ENCODE assay signal across 8 cellular contexts in the genomic region with DNA sequence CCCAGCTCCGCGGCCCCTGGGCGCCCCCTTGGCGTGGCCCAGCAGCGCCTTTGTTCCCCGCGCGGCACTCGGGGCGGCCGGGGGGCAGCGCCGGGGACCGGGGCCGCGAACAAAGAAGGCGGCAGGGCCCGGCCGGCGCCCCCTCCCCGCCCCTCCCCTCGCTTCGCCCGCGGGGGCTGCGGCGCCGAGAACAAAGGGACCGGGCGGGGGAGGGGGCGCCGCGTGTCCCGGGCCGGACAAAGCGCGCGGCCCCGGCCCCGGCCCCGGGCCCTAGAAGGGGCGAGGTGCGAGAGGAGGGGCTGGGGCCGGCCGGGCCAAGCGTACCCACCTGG. TPM values are rescaled to one million over a fixed set of nuclear protein-coding genes. Genes with fewer than 3 reads are reported as not detected.
DNase-seq lines count a peak whose midpoint lies in the region; ATAC-seq lines count a peak whose summit lies in the region.

No MANE protein-coding gene starts in this region.

- ATAC-seq in HG02642 (IDR thresholded peaks at IDR 0.05; ENCODE audit: poor library complexity, unreplicated experiment) (peak; percentile 22), naive B cell (ENCODE audit: low read depth in 2 of 2) (peak in 1 of 2 donors; percentile 2), HG02588 (IDR thresholded peaks at IDR 0.05; ENCODE audit: unreplicated experiment) (no peak)

- peak overlapping the region; percentile 62 for H3K27ac ChIP-seq in caudate nucleus (ENCODE audit: low read depth, low read length)

- peaks cover 9 to 17% of the 10 kb centered on the region in 2 donors for H3K36me3 Mint-ChIP-seq in naive B cell

- H3K27me3 Mint-ChIP-seq in naive B cell, result no peaks in the 10 kb centered on the region

- no peaks in the 10 kb centered on the region for H3K9me3 Mint-ChIP-seq in naive B cell

- no peak overlapping the region for H3K27ac Mint-ChIP-seq in naive B cell

- peaks cover 59 to 75% (median 67%) of the 10 kb centered on the region in 3 donors for H3K4me1 Mint-ChIP-seq in naive B cell

- DNase-seq in COLO668 (lab: John Stamatoyannopoulos, UW; ENCODE audit: unreplicated experiment) (peak; percentile 77), caudate nucleus (lab: John Stamatoyannopoulos, UW) (no peak), naive B cell (no peak), middle frontal gyrus (ENCODE audit: extremely low spot score, low spot score) (no peak), NOMO-1 treated with dmso at 0.1 percent for 144 hours (lab: John Stamatoyannopoulos, UW; ENCODE audit: unreplicated experiment) (no peak)
- DNase-seq in central memory CD4-positive, alpha-beta T cell, result no peak

- H3K4me3 Mint-ChIP-seq in naive B cell, result peak overlapping the region in 5 of 8 donors; percentile 86 to 95 (median 91)

RNA-seq across cellular contexts. Expression of a gene that starts 0.4 kb away (rescaled TPM):
- 100 to 1,000 TPM; 171 to 297 (median 207) TPM for polyA plus RNA-seq in naive B cell (ENCODE audit: low read depth in 6 of 6)

RNA-seq across cellular contexts. Expression of a gene that starts 26.7 kb away (rescaled TPM):
- 1 to 10 TPM in 1 of 6 donors, under 1 TPM in 4, not detected in 1; 0.24 to 1.2 (median 0.53) TPM for polyA plus RNA-seq in naive B cell (ENCODE audit: low read depth in 6 of 6)

RNA-seq across cellular contexts. Expression of a gene that starts 26.8 kb away (rescaled TPM):
- 1 to 10 TPM in 3 of 6 donors, under 1 TPM in 3; 0.30 to 4.8 (median 0.94) TPM for polyA plus RNA-seq in naive B cell (ENCODE audit: low read depth in 6 of 6)

RNA-seq across cellular contexts. Expression of a gene that starts 43.7 kb away (rescaled TPM):
- polyA plus RNA-seq in naive B cell (ENCODE audit: low read depth in 6 of 6), result 100 to 1,000 TPM; 179 to 253 (median 204) TPM

RNA-seq across cellular contexts. Expression of a gene that starts 58.7 kb away (rescaled TPM):
- polyA plus RNA-seq in naive B cell (ENCODE audit: low read depth in 6 of 6), result 10 to 100 TPM; 22.8 to 66.7 (median 44.0) TPM
